In genomic region chr1:119787776-119788175, GRCh38 we compare ENCODE assay signal across 17 cellular contexts. TPM values are rescaled to one million over a fixed set of nuclear protein-coding genes. Genes with fewer than 3 reads are reported as not detected.
DNase-seq lines count a peak whose midpoint lies in the region; ATAC-seq and TF ChIP-seq lines count a peak whose summit lies in the region.
"Had no signal": no experiment of that assay in that cellular context is flagged by ENCODE, and none has a peak within 500 bp of the region (broad histone marks: within the 10 kb centered on the region; RNA-seq: fewer than 3 reads in every experiment).

No MANE protein-coding gene starts in this region.

- H3K27ac ChIP-seq in MM.1S (ENCODE audit: low read length) (peak overlapping the region; percentile 57; the same call in 1 of the 2 replicates), RWPE2 (ENCODE audit: poor library complexity, severe bottlenecking) (peak overlapping the region; percentile 12), stomach (peak overlapping the region in 3 of 5 donors; percentile 2 to 52 (median 47)), tibial artery (no peak overlapping the region)
- H3K27ac ChIP-seq: left ventricle myocardium inferior, SJSA1, vagina had no signal

- no peak for TF ChIP-seq EP300 in stomach (IDR thresholded peaks at IDR 0.05)

- no peak overlapping the region for H2AFZ ChIP-seq in MM.1S (ENCODE audit: low read length)

- DNase-seq in MM.1S: peak; percentile 39
- no peak for DNase-seq in RWPE2 (ENCODE audit: low spot score)
- peak; percentile 26 for DNase-seq in fibroblast of gingiva (ENCODE audit: low read depth)
- DNase-seq in stomach: no peak
- no peak for DNase-seq in HUDEP-2 (lab: John Stamatoyannopoulos, UW; ENCODE audit: unreplicated experiment in 76 of 76)
- no peak for DNase-seq in stimulated activated CD4-positive, alpha-beta T cell treated with anti-CD3 and anti-CD28 coated beads, Interleukin-1b, Interleukin-23, amount 100 ng/mL, for 48 hours
- DNase-seq in tibial artery: no peak
- DNase-seq: activated naive CD4-positive, alpha-beta T cell treated with anti-CD3 and anti-CD28 coated beads, Interleukin-2, amount 10 ng/mL, durations not matched to agents 7 days and 5 days; CD8-positive, alpha-beta memory T cell; left ventricle myocardium inferior; NCI-H1930; nephron progenitor cell; stimulated activated CD4-positive, alpha-beta T cell treated with anti-CD3 and anti-CD28 coated beads, Interleukin-4, amount 100 ng/mL, for 1 hour had no signal

- intact Hi-C loops in stomach (cut with DNase I; ENCODE audit: low total_unique reads) (no loop called here), tibial artery (cut with DNase I; ENCODE audit: low total_unique reads) (no loop called here)

- TF ChIP-seq POLR2A in stomach (IDR thresholded peaks at IDR 0.05): no peak

- H3K4me2 ChIP-seq in MM.1S (ENCODE audit: low read depth, low read length): peak overlapping the region; percentile 26; the same call in 1 of the 2 replicates

- TF ChIP-seq CTCF in MM.1S (IDR thresholded peaks at IDR 0.05; ENCODE audit: low read length): no peak
- no peak for TF ChIP-seq CTCF in RWPE2 (IDR thresholded peaks at IDR 0.05; ENCODE audit: poor library complexity, severe bottlenecking)
- TF ChIP-seq CTCF in stomach (IDR thresholded peaks at IDR 0.05): no peak
- TF ChIP-seq CTCF in tibial artery (IDR thresholded peaks at IDR 0.05): no peak

- no peaks in the 10 kb centered on the region for H3K79me2 ChIP-seq in MM.1S (ENCODE audit: low read length)

- peaks cover 17% of the 10 kb centered on the region for H3K4me1 ChIP-seq in MM.1S (ENCODE audit: low read length)
- peaks cover 34% of the 10 kb centered on the region for H3K4me1 ChIP-seq in RWPE2 (ENCODE audit: insufficient read depth, poor library complexity, severe bottlenecking)
- H3K4me1 ChIP-seq in stomach: peaks cover 7 to 64% (median 46%) of the 10 kb centered on the region in 4 donors
- H3K4me1 ChIP-seq in tibial artery: peaks cover 0 to under 1% (median 0%) of the 10 kb centered on the region in 4 donors
- H3K4me1 ChIP-seq: left ventricle myocardium inferior had no signal

- H4K20me1 ChIP-seq in MM.1S (ENCODE audit: insufficient read depth, low read length): no peaks in the 10 kb centered on the region

- H3K36me3 ChIP-seq in MM.1S (replicated peaks; ENCODE audit: insufficient read depth, low read length) (no peaks in the 10 kb centered on the region), RWPE2 (ENCODE audit: low read depth) (no peaks in the 10 kb centered on the region), stomach (no peaks in the 10 kb centered on the region), tibial artery (no peaks in the 10 kb centered on the region)
- H3K36me3 ChIP-seq: left ventricle myocardium inferior, SJSA1, vagina had no signal

- peak; percentile 67 for ATAC-seq in RWPE2 (ENCODE audit: low read depth)

- no peaks in the 10 kb centered on the region for H3K9me3 ChIP-seq in MM.1S (replicated peaks; ENCODE audit: insufficient read depth, low read length)
- no peaks in the 10 kb centered on the region for H3K9me3 ChIP-seq in RWPE2 (ENCODE audit: severe bottlenecking)
- H3K9me3 ChIP-seq in stomach: no peaks in the 10 kb centered on the region
- H3K9me3 ChIP-seq in tibial artery: no peaks in the 10 kb centered on the region
- H3K9me3 ChIP-seq: left ventricle myocardium inferior, SJSA1, vagina had no signal

- no peaks in the 10 kb centered on the region for H3K9me2 ChIP-seq in MM.1S (replicated peaks; ENCODE audit: insufficient read depth, low read length)

- H3K27me3 ChIP-seq in MM.1S (replicated peaks; ENCODE audit: insufficient read depth, low read length) (no peaks in the 10 kb centered on the region), RWPE2 (ENCODE audit: insufficient read depth, poor library complexity, severe bottlenecking) (no peaks in the 10 kb centered on the region), stomach (no peaks in the 10 kb centered on the region), tibial artery (peaks cover 0 to 5% of the 10 kb centered on the region in 2 donors)
- H3K27me3 ChIP-seq: SJSA1, vagina had no signal

- H3K4me3 ChIP-seq in MM.1S (ENCODE audit: low read length) (no peak overlapping the region), RWPE2 (ENCODE audit: severe bottlenecking) (no peak overlapping the region), stomach (no peak overlapping the region), tibial artery (no peak overlapping the region)
- H3K4me3 ChIP-seq: left ventricle myocardium inferior, SJSA1, vagina had no signal

- 21 to 37% (median 25%) methylated on average over 2 of the region's 2 CpGs for WGBS in stomach, 5 donors

- H3F3A ChIP-seq in MM.1S (ENCODE audit: insufficient read depth, low read length): no peaks in the 10 kb centered on the region

- no peak overlapping the region for H3K9ac ChIP-seq in MM.1S (ENCODE audit: low read length)

RNA-seq across cellular contexts. Expression of gene HMGCS2, which starts 19.1 kb away (rescaled TPM):
- total RNA-seq in stomach: 100 to 1,000 TPM in 2 of 5 donors, 10 to 100 TPM in 3; 10.3 to 203 (median 74.1) TPM
- polyA plus RNA-seq in stomach: 10 to 100 TPM in 2 of 3 donors, 1 to 10 TPM in 1; 2.5 to 83.4 (median 26.2) TPM
- total RNA-seq: CD8-positive, alpha-beta memory T cell; endothelial cell of umbilical vein; G401; SJSA1 had no signal
- polyA plus RNA-seq: CD8-positive, alpha-beta memory T cell; endothelial cell of umbilical vein had no signal

RNA-seq across cellular contexts. Expression of gene REG4, which starts 23.5 kb away (rescaled TPM):
- 1 to 10 TPM in 1 of 5 donors, under 1 TPM in 1, not detected in 3; 0.58 to 9.2 TPM for total RNA-seq in stomach
- 1 to 10 TPM in 1 of 3 donors, under 1 TPM in 1, not detected in 1; 0.18 to 6.3 TPM for polyA plus RNA-seq in stomach
- total RNA-seq: endothelial cell of umbilical vein, G401, left ventricle myocardium inferior, SJSA1, vagina had no signal
- polyA plus RNA-seq: endothelial cell of umbilical vein had no signal

Comparison
In these comparisons a context has a peak if more than half of its experiments do, and no peak if none do; other contexts are left out.
1. DNase-seq: peak in MM.1S (single experiment) and fibroblast of gingiva (single experiment); none in RWPE2 (single experiment), stomach (single experiment), HUDEP-2 (0 of 76), stimulated activated CD4-positive, alpha-beta T cell treated with anti-CD3 and anti-CD28 coated beads, Interleukin-1b, Interleukin-23, amount 100 ng/mL, for 48 hours (single experiment) and tibial artery (0 of 2).
2. H3K27ac ChIP-seq: peak in MM.1S (single experiment), RWPE2 (single experiment) and stomach (3 of 5); none in tibial artery (0 of 2).